In genomic region chr19:33292595-33293254, GRCh38 we compare ENCODE assay signal across 12 cellular contexts. TPM values are rescaled to one million over a fixed set of nuclear protein-coding genes. Genes with fewer than 3 reads are reported as not detected.
A peak's percentile ranks its signal among the peaks of the same experiment; 100 is the strongest.
DNase-seq lines count a peak whose midpoint lies in the region; ATAC-seq, FAIRE-seq and TF ChIP-seq lines count a peak whose summit lies in the region.
"Had no signal": no experiment of that assay in that cellular context is flagged by ENCODE, and none has a peak within 500 bp of the region (broad histone marks: within the 10 kb centered on the region; RNA-seq: fewer than 3 reads in every experiment).

No MANE protein-coding gene starts in this region.

- intact Hi-C loops in PC-3 (cut with micrococcal nuclease): loop anchor here (10.0 kb wide), 1 partner anchor 48 kb away; no protein-coding TSS in a partner anchor

- H3K4me2 ChIP-seq in PC-3 (ENCODE audit: low read length): peak overlapping the region; percentile 79
- H3K4me2 ChIP-seq in hepatocyte: peak overlapping the region; percentile 26

- H3K27ac ChIP-seq in PC-3 (ENCODE audit: low read length) (peak overlapping the region; percentile 86), hepatocyte (peak overlapping the region; percentile 93), small intestine (ENCODE audit: low read depth in 1 of 2, low read length in 1 of 2) (peak overlapping the region; percentile 24 to 86)

- ATAC-seq in PC-3 (peak; percentile 37), HG02870 (IDR thresholded peaks at IDR 0.05; ENCODE audit: unreplicated experiment) (no peak)
- ATAC-seq: activated T-cell treated with anti-CD3 and anti-CD28 coated beads, Interleukin-2, amount 50 U/mL, for 4 hours had no signal

- POLR2A ChIA-PET in PC-3 (lab: Charles Lee; ENCODE audit: unreplicated experiment): no interaction called here

- CTCF ChIA-PET in PC-3 (lab: Charles Lee): interaction anchor here (0.6 kb wide), 1 partner anchor 1048 kb away, joined by 3 read pairs; no protein-coding TSS in a partner anchor

- DNase-seq in DMS153 treated with DMSO at 0.1 percent for 48 hours (lab: John Stamatoyannopoulos, UW; ENCODE audit: unreplicated experiment): peak; percentile 38
- DNase-seq in DMS153 (lab: John Stamatoyannopoulos, UW): no peak
- DNase-seq in PC-3: peak; percentile 21
- DNase-seq in hepatocyte (ENCODE audit: low spot score): no peak
- peak; percentile 48 for DNase-seq in small intestine
- no peak for DNase-seq in MG63
- no peak for DNase-seq in AML-193 (lab: John Stamatoyannopoulos, UW)
- DNase-seq: activated T-cell treated with anti-CD3 and anti-CD28 coated beads, Interleukin-2, amount 50 U/mL, for 4 hours; naive B cell had no signal

- H3K79me2 ChIP-seq in PC-3 (ENCODE audit: low read length): no peaks in the 10 kb centered on the region
- H3K79me2 ChIP-seq in hepatocyte: no peaks in the 10 kb centered on the region

- no peaks in the 10 kb centered on the region for H4K20me1 ChIP-seq in PC-3 (ENCODE audit: low read length)
- H4K20me1 ChIP-seq in hepatocyte (ENCODE audit: insufficient read depth, poor library complexity, severe bottlenecking): no peaks in the 10 kb centered on the region

- H3K4me1 ChIP-seq in PC-3 (ENCODE audit: insufficient read depth, low read length): peaks cover 43% of the 10 kb centered on the region
- peaks cover 57% of the 10 kb centered on the region for H3K4me1 ChIP-seq in hepatocyte (ENCODE audit: insufficient read depth)
- H3K4me1 ChIP-seq in small intestine (ENCODE audit: control insufficient read depth in 2 of 2, insufficient read depth in 1 of 2, low read depth in 1 of 2, low read length in 1 of 2): peaks cover 0 to 14% of the 10 kb centered on the region in 2 donors

- H3K9me2 ChIP-seq in PC-3 (replicated peaks; ENCODE audit: low read length) (no peaks in the 10 kb centered on the region), hepatocyte (replicated peaks; ENCODE audit: insufficient read depth) (no peaks in the 10 kb centered on the region)

- H3K9me3 ChIP-seq in PC-3 (ENCODE audit: low read length): no peaks in the 10 kb centered on the region
- no peaks in the 10 kb centered on the region for H3K9me3 ChIP-seq in hepatocyte (ENCODE audit: low read depth)
- no peaks in the 10 kb centered on the region for H3K9me3 ChIP-seq in small intestine (ENCODE audit: control insufficient read depth, low read depth)
- peaks cover 12% of the 10 kb centered on the region for H3K9me3 ChIP-seq in MG63

- no peak for TF ChIP-seq CTCF in PC-3 (conservative IDR thresholded peaks at IDR 0.05; ENCODE audit: low read depth, low read length)
- no peak for TF ChIP-seq CTCF in hepatocyte (IDR thresholded peaks at IDR 0.05; ENCODE audit: poor library complexity)

- H3K4me3 ChIP-seq in PC-3 (ENCODE audit: low read length) (peak overlapping the region; percentile 43), hepatocyte (no peak overlapping the region), small intestine (ENCODE audit: low read depth in 1 of 2, low read length in 2 of 2) (no peak overlapping the region), MG63 (no peak overlapping the region)

- no peaks in the 10 kb centered on the region for H3K36me3 ChIP-seq in PC-3 (ENCODE audit: low read depth, low read length)
- H3K36me3 ChIP-seq in hepatocyte (replicated peaks; ENCODE audit: insufficient read depth, low read depth): no peaks in the 10 kb centered on the region
- no peaks in the 10 kb centered on the region for H3K36me3 ChIP-seq in small intestine (ENCODE audit: control insufficient read depth in 2 of 2, insufficient read depth in 2 of 2, low read length in 2 of 2)
- H3K36me3 ChIP-seq in MG63: no peaks in the 10 kb centered on the region

- FAIRE-seq in small intestine (lab: Jason Lieb, UNC): no peak
- FAIRE-seq: A204.1, GM18507 had no signal

- no peaks in the 10 kb centered on the region for H3K27me3 ChIP-seq in PC-3 (ENCODE audit: low read length)
- H3K27me3 ChIP-seq in hepatocyte: no peaks in the 10 kb centered on the region
- no peaks in the 10 kb centered on the region for H3K27me3 ChIP-seq in small intestine (ENCODE audit: control insufficient read depth in 2 of 2, insufficient read depth in 2 of 2, low read length in 2 of 2)
- H3K27me3 ChIP-seq in MG63: no peaks in the 10 kb centered on the region

- peak overlapping the region; percentile 32; the same call in 1 of the 2 replicates for H3K9ac ChIP-seq in PC-3 (ENCODE audit: low read length)

- H2AFZ ChIP-seq in PC-3 (ENCODE audit: low read length) (peak overlapping the region; percentile 68), hepatocyte (no peak overlapping the region)

- peaks cover 3% of the 10 kb centered on the region for H3F3A ChIP-seq in PC-3 (ENCODE audit: low read length, unreplicated experiment)

- 72% methylated on average over 16 of the region's 16 CpGs for WGBS in hepatocyte (ENCODE audit: low lambda C conversion rate, missing lambda C conversion rate)
- 26 to 48% (median 42%) methylated on average over 16 of the region's 16 CpGs for WGBS in small intestine, 3 donors

- BruUV-seq in PC-3 (replicated peaks; lab: Mats Ljungman, UMichigan): no TSS peak

RNA-seq across cellular contexts. Expression of gene CEBPA, which starts 9.6 kb away (rescaled TPM):
- total RNA-seq in PC-3 (2014; rRNA removed) (2.9 and 6.3 TPM in 2 replicates), hepatocyte (151 and 160 TPM in 2 replicates)
- polyA plus RNA-seq in hepatocyte (65.1 and 103 TPM in 2 replicates), small intestine (10 to 100 TPM; 31.0 to 69.3 (median 47.0) TPM)
- 4.2 and 4.5 TPM in 2 replicates for total RNA-seq in MG63 (2014; rRNA removed; shearing (Covaris generic); ENCODE audit: low replicate concordance)

Comparison
In these comparisons a context has a peak if more than half of its experiments do, and no peak if none do; other contexts are left out.
1. DNase-seq: peak in DMS153 treated with DMSO at 0.1 percent for 48 hours (single experiment), PC-3 (single experiment) and small intestine (single experiment); none in DMS153 (single experiment), hepatocyte (single experiment), MG63 (single experiment) and AML-193 (0 of 2).
2. RNA of gene CEBPA, which starts 9.6 kb away (total RNA-seq): 151 to 160 TPM in hepatocyte; 4.2 to 4.5 TPM in MG63 and 2.9 to 6.3 TPM in PC-3; every median in the first group is over 10 times any median in the second.
3. Peak in every context shown above with its lines, with median percentiles within 50 percentile points of each other: H3K27ac ChIP-seq.